25 cellular contexts compared by ENCODE assay signal in genomic region chr1:59481915-59482505, GRCh38.
DNase-seq lines count a peak whose midpoint lies in the region; ATAC-seq, FAIRE-seq and TF ChIP-seq lines count a peak whose summit lies in the region.
"Had no signal": no experiment of that assay in that cellular context is flagged by ENCODE, and none has a peak within 500 bp of the region (broad histone marks: within the 10 kb centered on the region; RNA-seq: fewer than 3 reads in every experiment).

No MANE protein-coding gene starts in this region.

- H3K4me3 ChIP-seq in skeletal muscle tissue (ENCODE audit: low read length in 3 of 3) = no peak overlapping the region
- H3K4me3 ChIP-seq: BLaER1 treated with 17β-estradiol and CSF1 and Interleukin-3, amounts not matched to agents 10 nM and 100 nM; esophagus squamous epithelium; lower lobe of right lung; suprapubic skin had no signal

- no peaks in the 10 kb centered on the region for H3K9me3 ChIP-seq in skeletal muscle tissue (ENCODE audit: control insufficient read depth in 3 of 3, low read length in 3 of 3)
- H3K9me3 ChIP-seq: esophagus squamous epithelium, lower lobe of right lung, suprapubic skin had no signal

- peaks cover 4 to 14% (median 5%) of the 10 kb centered on the region in 3 donors for H3K4me1 ChIP-seq in skeletal muscle tissue (ENCODE audit: control insufficient read depth in 3 of 3, insufficient read depth in 3 of 3, low read length in 3 of 3)
- H3K4me1 ChIP-seq: lower lobe of right lung, parathyroid adenoma had no signal

- ATAC-seq in GM21447 (IDR thresholded peaks at IDR 0.05; ENCODE audit: unreplicated experiment) (no peak), GM18505 (IDR thresholded peaks at IDR 0.05; ENCODE audit: unreplicated experiment) (no peak), GM18517 (IDR thresholded peaks at IDR 0.05; ENCODE audit: unreplicated experiment) (no peak)
- ATAC-seq: HCT116; lower lobe of right lung; naive thymus-derived CD8-positive, alpha-beta T cell had no signal

- H3K9ac ChIP-seq in skeletal muscle tissue (ENCODE audit: low read depth in 1 of 3, low read length in 3 of 3) = no peak overlapping the region
- H3K9ac ChIP-seq: BLaER1 treated with 17β-estradiol and CSF1 and Interleukin-3, amounts not matched to agents 10 nM and 100 nM; parathyroid adenoma had no signal

- peak; percentile 69 for DNase-seq in GM04504 (ENCODE audit: low read depth)
- peak; percentile 58 for DNase-seq in NCI-H82 (lab: John Stamatoyannopoulos, UW)
- DNase-seq in fibroblast of gingiva (ENCODE audit: low read depth) = peak; percentile 45
- DNase-seq in HTR-8/SVneo (ENCODE audit: insufficient read length, low spot score) = no peak
- DNase-seq: activated CD4-positive, alpha-beta T cell treated with anti-CD3 and anti-CD28 coated beads for 48 hours; activated effector memory CD4-positive, alpha-beta T cell treated with anti-CD3 and anti-CD28 coated beads, Interleukin-2, amount 50 U/mL, for 16 hours; anterior cingulate cortex; effector CD8-positive, alpha-beta T cell; esophagus squamous epithelium; KBM-7; lower lobe of right lung; naive thymus-derived CD8-positive, alpha-beta T cell; NCI-H1092 treated with DMSO at 0.1 percent for 48 hours; NCI-H748 treated with DMSO at 0.1 percent for 48 hours; small intestine; stimulated activated CD8-positive, alpha-beta memory T cell treated with anti-CD3 and anti-CD28 coated beads, Interleukin-4, amount 100 ng/mL, for 48 hours had no signal

- FAIRE-seq in HTR-8/SVneo (lab: Jason Lieb, UNC) = no peak
- FAIRE-seq: RCC 7860, small intestine had no signal

- peak overlapping the region; percentile 50 for H3K27ac ChIP-seq in skeletal muscle tissue (ENCODE audit: low read depth, low read length)
- H3K27ac ChIP-seq: esophagus squamous epithelium, lower lobe of right lung, parathyroid adenoma, suprapubic skin had no signal

- H3K27me3 ChIP-seq in skeletal muscle tissue (ENCODE audit: control insufficient read depth in 3 of 3, insufficient read depth in 3 of 3, low read length in 3 of 3) = no peaks in the 10 kb centered on the region
- H3K27me3 ChIP-seq: BLaER1 treated with 17β-estradiol and CSF1 and Interleukin-3, amounts not matched to agents 10 nM and 100 nM; esophagus squamous epithelium; suprapubic skin had no signal

- no peaks in the 10 kb centered on the region for H3K36me3 ChIP-seq in skeletal muscle tissue (ENCODE audit: control insufficient read depth in 3 of 3, insufficient read depth in 3 of 3, low read length in 3 of 3)
- H3K36me3 ChIP-seq: BLaER1 treated with 17β-estradiol and CSF1 and Interleukin-3, amounts not matched to agents 10 nM and 100 nM; esophagus squamous epithelium; lower lobe of right lung; suprapubic skin had no signal

- no peak for TF ChIP-seq POLR2A in GM18505 (IDR thresholded peaks at IDR 0.05; ENCODE audit: borderline replicate concordance, extremely low read depth, insufficient read depth, insufficient read length)
